ENCODE assay signal across 26 cellular contexts in the genomic region with DNA sequence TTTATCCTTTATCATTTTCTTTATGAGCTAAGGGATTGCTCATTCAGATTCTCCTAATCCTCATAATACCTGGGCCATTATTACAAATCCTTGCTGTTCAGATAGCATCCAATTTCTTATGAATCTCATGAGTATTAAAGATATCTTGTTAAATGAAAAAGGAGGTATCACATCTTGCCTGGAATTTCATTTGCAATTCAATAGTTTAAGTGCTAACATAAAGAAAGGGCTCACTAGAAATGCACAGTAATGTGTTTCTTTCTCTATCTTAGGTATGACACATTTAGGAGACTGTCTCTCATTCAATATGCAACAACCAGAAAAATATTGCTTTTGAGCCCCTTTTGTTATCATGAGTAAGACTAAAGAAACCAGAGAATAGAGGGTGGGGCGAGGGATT.
"Had no signal": no experiment of that assay in that cellular context is flagged by ENCODE, and none has a peak within 500 bp of the region (broad histone marks: within the 10 kb centered on the region; RNA-seq: fewer than 3 reads in every experiment).

No MANE protein-coding gene starts in this region.

- H3K4me2 ChIP-seq: hepatocyte had no signal

- H3K9me3 ChIP-seq: colonic mucosa, esophagus muscularis mucosa, esophagus squamous epithelium, gastrocnemius medialis, gastroesophageal sphincter had no signal

- FAIRE-seq: endometrium, endothelial cell of umbilical vein had no signal

- H3K27me3 ChIP-seq: colonic mucosa, dorsolateral prefrontal cortex, esophagus muscularis mucosa, esophagus squamous epithelium, foreskin keratinocyte, gastrocnemius medialis, gastroesophageal sphincter, heart left ventricle, heart right ventricle, hepatocyte had no signal

- H3K27ac ChIP-seq: colonic mucosa, coronary artery, dorsolateral prefrontal cortex, epithelial cell of prostate, esophagus muscularis mucosa, esophagus squamous epithelium, foreskin keratinocyte, gastrocnemius medialis, gastroesophageal sphincter, heart left ventricle, heart right ventricle, hepatocyte had no signal

- DNase-seq: colonic mucosa; cortex of kidney; dermis blood vessel endothelial cell; dorsolateral prefrontal cortex; effector CD4-positive, alpha-beta T cell; effector CD8-positive, alpha-beta T cell; effector memory CD4-positive, alpha-beta T cell; effector memory CD8-positive, alpha-beta T cell; endodermal cell; erythroblast; esophagus squamous epithelium; foreskin fibroblast; foreskin keratinocyte; foreskin melanocyte; gastrocnemius medialis; glutamatergic neuron; head of caudate nucleus; heart left ventricle; heart right ventricle had no signal

- H3K4me3 ChIP-seq: colonic mucosa, coronary artery, dorsolateral prefrontal cortex, esophagus muscularis mucosa, esophagus squamous epithelium, gastrocnemius medialis, gastroesophageal sphincter, heart left ventricle, heart right ventricle, hepatocyte had no signal

- H2AFZ ChIP-seq: hepatocyte had no signal

- H3K36me3 ChIP-seq: colonic mucosa, esophagus muscularis mucosa, esophagus squamous epithelium, gastrocnemius medialis, gastroesophageal sphincter, heart left ventricle, heart right ventricle had no signal

- H3K79me2 ChIP-seq: hepatocyte had no signal
